8 cellular contexts compared by ENCODE assay signal in the genomic region with DNA sequence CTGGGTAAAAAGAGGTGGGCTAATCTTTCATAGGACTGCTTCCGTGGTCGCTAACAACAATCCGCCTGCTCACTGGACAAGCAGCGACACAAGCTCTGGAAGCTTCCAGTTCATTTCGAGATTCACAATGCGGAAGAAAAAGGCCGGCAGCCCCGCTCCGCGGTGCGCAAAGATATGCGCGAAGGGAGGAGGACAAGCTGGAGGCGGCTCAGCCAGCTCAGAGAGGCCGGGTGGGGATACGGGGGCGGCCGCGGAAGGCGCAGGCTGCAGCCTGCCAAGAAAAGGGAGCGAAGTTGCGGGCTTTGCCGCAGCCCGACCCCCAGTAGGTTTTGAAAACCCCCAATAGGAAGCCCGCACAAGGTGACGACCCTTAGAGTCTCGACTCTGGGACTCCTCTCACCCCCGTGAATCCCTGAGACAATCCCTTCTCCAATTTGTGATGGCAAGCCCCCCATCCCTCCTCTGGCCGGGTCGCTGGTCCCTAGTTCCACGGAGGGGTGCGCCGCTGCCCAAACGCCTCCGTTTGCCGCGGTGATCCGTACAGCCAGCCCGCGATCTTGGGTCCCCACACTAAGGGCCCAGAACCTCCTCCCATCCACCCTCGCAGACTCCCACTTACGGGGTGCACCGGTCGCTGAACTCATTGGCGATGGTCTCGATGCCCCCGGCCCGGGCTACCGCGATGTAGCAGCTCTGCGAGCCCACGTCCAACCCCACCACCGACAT. TPM values are rescaled to one million over a fixed set of nuclear protein-coding genes. Genes with fewer than 3 reads are reported as not detected.
DNase-seq lines count a peak whose midpoint lies in the region; ATAC-seq and TF ChIP-seq lines count a peak whose summit lies in the region.

No MANE protein-coding gene starts in this region.

- intact Hi-C loops in right cardiac atrium (cut with DNase I) = no loop called here
- intact Hi-C loops in psoas muscle (cut with DNase I) = no loop called here

- H3K9me3 ChIP-seq in SU-DHL-6 (ENCODE audit: insufficient read depth, low read length) = no peaks in the 10 kb centered on the region
- no peaks in the 10 kb centered on the region for H3K9me3 ChIP-seq in right cardiac atrium (ENCODE audit: control insufficient read depth, low read length)
- no peaks in the 10 kb centered on the region for H3K9me3 ChIP-seq in psoas muscle

- peak overlapping the region; percentile 69 for H3K27ac ChIP-seq in SU-DHL-6 (ENCODE audit: low read depth, low read length)
- H3K27ac ChIP-seq in right cardiac atrium (ENCODE audit: low read length) = peak overlapping the region; percentile 74
- peak overlapping the region; percentile 92 for H3K27ac ChIP-seq in psoas muscle
- H3K27ac ChIP-seq in urinary bladder (ENCODE audit: low read depth) = peak overlapping the region; percentile 26

- peak overlapping the region; percentile 85 for H3K4me3 ChIP-seq in SU-DHL-6 (ENCODE audit: insufficient read depth, low read length, poor library complexity, severe bottlenecking)
- peak overlapping the region; percentile 76 for H3K4me3 ChIP-seq in right cardiac atrium (ENCODE audit: low read length)
- peak overlapping the region; percentile 94 for H3K4me3 ChIP-seq in psoas muscle
- peak overlapping the region; percentile 83 for H3K4me3 ChIP-seq in urinary bladder (ENCODE audit: low read depth, low read length)

- TF ChIP-seq CTCF in SU-DHL-6 (IDR thresholded peaks at IDR 0.05; ENCODE audit: insufficient read depth, low read length, poor library complexity, severe bottlenecking) (no peak), psoas muscle (IDR thresholded peaks at IDR 0.05) (no peak)

- H2AFZ ChIP-seq in SU-DHL-6 (ENCODE audit: low read depth, low read length, severe bottlenecking) = peak overlapping the region; percentile 55

- H4K20me1 ChIP-seq in SU-DHL-6 (ENCODE audit: low read depth, low read length) = peaks cover 3% of the 10 kb centered on the region; the same call in 1 of the 2 replicates

- H3K4me2 ChIP-seq in SU-DHL-6 (ENCODE audit: low read depth, low read length, poor library complexity, severe bottlenecking) = peak overlapping the region; percentile 88

- H3K27me3 ChIP-seq in SU-DHL-6 (ENCODE audit: low read length) (no peaks in the 10 kb centered on the region), right cardiac atrium (ENCODE audit: control insufficient read depth, insufficient read depth) (no peaks in the 10 kb centered on the region), psoas muscle (ENCODE audit: insufficient read depth in 3 of 3, low read length in 2 of 3) (no peaks in the 10 kb centered on the region)

- WGBS in right cardiac atrium = under 1% methylated on average over 53 of the region's 53 CpGs
- 0 to 1% (median 0%) methylated on average over 49 to 53 of the region's 53 CpGs for WGBS in psoas muscle, 3 donors
- under 1% methylated on average over 53 of the region's 53 CpGs for WGBS in urinary bladder

- peak overlapping the region; percentile 89 for H3K9ac ChIP-seq in SU-DHL-6 (ENCODE audit: low read length)

- DNase-seq in C1 segment of cervical spinal cord (lab: John Stamatoyannopoulos, UW) (peak in 11 of 14 donors; percentile 39 to 79 (median 59)), HT-29 (ENCODE audit: low spot score) (peak; percentile 90), amniotic stem cell (lab: John Stamatoyannopoulos, UW) (peak; percentile 42), right cardiac atrium (peak; percentile 71 to 81 (median 79)), psoas muscle (peak; percentile 57 to 75)

- H3K36me3 ChIP-seq in SU-DHL-6 (ENCODE audit: low read length) (peaks cover 22% of the 10 kb centered on the region), psoas muscle (ENCODE audit: insufficient read depth in 1 of 2, low read depth in 1 of 2) (peaks cover 0 to 26% of the 10 kb centered on the region in 2 donors), urinary bladder (ENCODE audit: insufficient read depth) (no peaks in the 10 kb centered on the region)

- no peaks in the 10 kb centered on the region for H3K9me2 ChIP-seq in SU-DHL-6 (replicated peaks; ENCODE audit: insufficient read depth, low read length)

- ATAC-seq in GM19397 (IDR thresholded peaks at IDR 0.05; ENCODE audit: unreplicated experiment) (peak; percentile 14), right cardiac atrium (peak; percentile 24 to 51), psoas muscle (peak in 2 of 4 donors; percentile 0 to 28)

- H3F3A ChIP-seq in SU-DHL-6 (ENCODE audit: insufficient read depth) = no peaks in the 10 kb centered on the region

- H3K79me2 ChIP-seq in SU-DHL-6 (ENCODE audit: insufficient read depth, low read length) = peaks cover 53% of the 10 kb centered on the region

- H3K4me1 ChIP-seq in right cardiac atrium (ENCODE audit: control insufficient read depth, insufficient read depth, low read length) (no peaks in the 10 kb centered on the region), psoas muscle (peaks cover 30% of the 10 kb centered on the region), urinary bladder (ENCODE audit: insufficient read depth) (no peaks in the 10 kb centered on the region)

RNA-seq across cellular contexts. Expression of a gene that starts 0.7 kb away (rescaled TPM):
- total RNA-seq in HT-29 (2014; rRNA removed; shearing (Covaris generic)) = 108 and 118 TPM in 2 replicates
- total RNA-seq in right cardiac atrium (100 to 1,000 TPM in 1 of 4 donors, 10 to 100 TPM in 3; 44.5 to 108 (median 71.6) TPM), psoas muscle (100 to 1,000 TPM in 1 of 4 donors, 10 to 100 TPM in 3; 66.8 to 103 (median 76.3) TPM), urinary bladder (50.8 TPM)
- polyA plus RNA-seq in right cardiac atrium (42.1 TPM), psoas muscle (100 to 1,000 TPM in 1 of 3 donors, 10 to 100 TPM in 2; 32.6 to 106 (median 53.1) TPM), urinary bladder (26.0 TPM)

RNA-seq across cellular contexts. Expression of a gene that starts 38.8 kb away (rescaled TPM):
- 9.0 and 9.7 TPM in 2 replicates for total RNA-seq in HT-29 (2014; rRNA removed; shearing (Covaris generic))
- total RNA-seq in right cardiac atrium (10 to 100 TPM; 24.5 to 45.1 (median 27.5) TPM), psoas muscle (1 to 10 TPM; 1.1 to 5.5 (median 2.9) TPM), urinary bladder (22.4 TPM)
- polyA plus RNA-seq in right cardiac atrium (19.8 TPM), psoas muscle (1 to 10 TPM; 1.3 to 3.1 (median 2.2) TPM), urinary bladder (3.6 TPM)

Comparison
In these comparisons a context has a peak if more than half of its experiments do, and no peak if none do; other contexts are left out.
1. H3K27ac ChIP-seq: peak in every context shown above with its lines; median percentile 92 in psoas muscle; 74 in right cardiac atrium; 69 in SU-DHL-6; 26 in urinary bladder.